41 cellular contexts compared by ENCODE assay signal in the genomic region with DNA sequence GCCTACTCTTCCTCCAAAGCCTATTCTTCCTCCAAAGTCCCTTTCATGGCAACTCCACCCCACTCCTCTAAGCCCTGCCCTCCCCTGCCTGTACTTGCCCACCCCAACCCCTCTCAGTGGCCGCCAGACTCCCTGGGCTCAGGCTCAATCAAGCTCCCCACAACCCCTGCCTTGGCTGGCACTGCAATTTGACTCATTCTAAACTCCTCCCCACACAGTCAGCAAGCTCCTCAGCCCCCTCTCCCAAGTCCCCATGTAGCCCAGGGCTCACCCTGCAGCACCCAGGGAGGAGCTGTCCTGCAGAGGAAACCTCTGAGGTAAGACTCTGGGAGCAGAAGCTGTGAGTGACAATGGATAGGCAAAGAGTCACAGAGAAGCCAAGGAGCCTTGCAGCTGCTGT. TPM values are rescaled to one million over a fixed set of nuclear protein-coding genes. Genes with fewer than 3 reads are reported as not detected.
"Had no signal": no experiment of that assay in that cellular context is flagged by ENCODE, and none has a peak within 500 bp of the region (broad histone marks: within the 10 kb centered on the region; RNA-seq: fewer than 3 reads in every experiment).

No MANE protein-coding gene starts in this region.

- H3K27ac ChIP-seq: colonic mucosa, gastroesophageal sphincter, hepatocyte, neutrophil, right lobe of liver, testis had no signal

- H3K9me3 Mint-ChIP-seq: activated CD4-positive, alpha-beta memory T cell treated with anti-CD3 and anti-CD28 coated beads for 36 hours; activated T-cell treated with anti-CD3 and anti-CD28 coated beads, Interleukin-2, amount 50 U/mL, for 24 hours; activated T-helper 17 cell treated with anti-CD3 and anti-CD28 coated beads, Interleukin-2, amount 50 U/mL, for 72 hours; natural killer cell treated with Interleukin-12 subunit alpha and Interleukin-12 subunit beta and Interleukin-15 and Interleukin-18, amount 100 ng/mL, for 72 hours had no signal

- H3K27me3 Mint-ChIP-seq: activated CD4-positive, alpha-beta memory T cell treated with anti-CD3 and anti-CD28 coated beads for 36 hours; activated T-helper 17 cell treated with anti-CD3 and anti-CD28 coated beads, Interleukin-2, amount 50 U/mL, for 72 hours had no signal

- H3K4me1 ChIP-seq: colonic mucosa had no signal

- H3K36me3 ChIP-seq: colonic mucosa, gastroesophageal sphincter, neutrophil, right lobe of liver, transverse colon had no signal

- H3K4me3 ChIP-seq: colonic mucosa, gastroesophageal sphincter, hepatocyte, mucosa of descending colon, right lobe of liver, testis, transverse colon had no signal

- DNase-seq: activated CD4-positive, alpha-beta memory T cell treated with anti-CD3 and anti-CD28 coated beads for 36 hours; activated CD4-positive, alpha-beta T cell treated with anti-CD3 and anti-CD28 coated beads for 4 hours; activated CD8-positive, alpha-beta memory T cell treated with anti-CD3 and anti-CD28 coated beads, Interleukin-2, amount 50 U/mL, for 4 hours; activated gamma-delta T cell treated with Interleukin-2 at 50 U/mL for 16 hours; activated naive CD4-positive, alpha-beta T cell treated with anti-CD3 and anti-CD28 coated beads, Interleukin-2, amount 50 U/mL, for 16 hours; activated T-cell treated with anti-CD3 and anti-CD28 coated beads, Interleukin-2, amount 50 U/mL, for 24 hours; amniotic stem cell; cerebellar nuclear complex; colonic mucosa; effector CD8-positive, alpha-beta T cell; islet precursor cell; left cardiac atrium; left ventricle myocardium superior; mucosa of descending colon; right lobe of liver; stimulated activated CD4-positive, alpha-beta T cell treated with anti-CD3 and anti-CD28 coated beads, Interleukin-12 subunit alpha, Interleukin-12 subunit beta, amount 100 ng/mL, for 4 hours; stimulated activated CD4-positive, alpha-beta T cell treated with anti-CD3 and anti-CD28 coated beads, Interleukin-4, amount 100 ng/mL, for 1 hour; stimulated activated naive CD8-positive, alpha-beta T cell treated with anti-CD3 and anti-CD28 coated beads, Interleukin-15, Interleukin-2, amounts not matched to agents 100 U/mL and 50 U/mL, for 24 hours; T-helper 1 cell; testis; transverse colon had no signal

- H3K36me3 Mint-ChIP-seq: activated CD4-positive, alpha-beta memory T cell treated with anti-CD3 and anti-CD28 coated beads for 36 hours; natural killer cell treated with Interleukin-12 subunit alpha and Interleukin-12 subunit beta and Interleukin-15 and Interleukin-18, amount 100 ng/mL, for 72 hours had no signal

- ATAC-seq: activated T-helper 17 cell treated with anti-CD3 and anti-CD28 coated beads, Interleukin-2, amount 50 U/mL, for 72 hours; gastroesophageal sphincter; left cardiac atrium; left ventricle myocardium superior; mucosa of descending colon; natural killer cell treated with Interleukin-12 subunit alpha and Interleukin-12 subunit beta and Interleukin-15 and Interleukin-18, amount 100 ng/mL, for 72 hours; right lobe of liver; stimulated activated naive CD8-positive, alpha-beta T cell treated with anti-CD3 and anti-CD28 coated beads, Interleukin-15, Interleukin-2, amounts not matched to agents 100 U/mL and 50 U/mL, for 24 hours had no signal

- H3K27me3 ChIP-seq: colonic mucosa, hepatocyte, right lobe of liver, testis, transverse colon had no signal

- H3K4me3 Mint-ChIP-seq: activated CD4-positive, alpha-beta memory T cell treated with anti-CD3 and anti-CD28 coated beads for 36 hours; activated T-cell treated with anti-CD3 and anti-CD28 coated beads, Interleukin-2, amount 50 U/mL, for 24 hours; activated T-helper 17 cell treated with anti-CD3 and anti-CD28 coated beads, Interleukin-2, amount 50 U/mL, for 72 hours; natural killer cell treated with Interleukin-12 subunit alpha and Interleukin-12 subunit beta and Interleukin-15 and Interleukin-18, amount 100 ng/mL, for 72 hours had no signal

- H3K27ac Mint-ChIP-seq: activated CD4-positive, alpha-beta memory T cell treated with anti-CD3 and anti-CD28 coated beads for 36 hours; natural killer cell treated with Interleukin-12 subunit alpha and Interleukin-12 subunit beta and Interleukin-15 and Interleukin-18, amount 100 ng/mL, for 72 hours; progenitor cell of endocrine pancreas had no signal

- H3K9me3 ChIP-seq: colonic mucosa, gastroesophageal sphincter, mucosa of descending colon, neutrophil, right lobe of liver, testis, transverse colon had no signal

RNA-seq across cellular contexts. Expression of a gene that starts 3.6 kb away (rescaled TPM):
- total RNA-seq: activated CD4-positive, alpha-beta memory T cell treated with anti-CD3 and anti-CD28 coated beads for 36 hours; activated CD8-positive, alpha-beta memory T cell treated with anti-CD3 and anti-CD28 coated beads for 36 hours; astrocyte; bronchial epithelial cell; colonic mucosa; dermis microvascular lymphatic vessel endothelial cell; epithelial cell of proximal tubule; fibroblast of villous mesenchyme; gastroesophageal sphincter; left cardiac atrium; left ventricle myocardium superior; lung microvascular endothelial cell; mesenteric fat pad; mucosa of descending colon; myocyte; natural killer cell treated with Interleukin-12 subunit alpha and Interleukin-12 subunit beta and Interleukin-15 and Interleukin-18, amount 100 ng/mL, for 72 hours; osteocyte; progenitor cell of endocrine pancreas; renal cortical epithelial cell; right lobe of liver; skeletal muscle tissue; transverse colon; urinary bladder had no signal
- polyA plus RNA-seq: fibroblast of lung had no signal

RNA-seq across cellular contexts. Expression of a gene that starts 33.9 kb away (rescaled TPM):
- total RNA-seq: myocyte, right lobe of liver, skeletal muscle tissue had no signal
- polyA plus RNA-seq: hepatocyte had no signal

RNA-seq across cellular contexts. Expression of a gene that starts 39.4 kb away (rescaled TPM):
- total RNA-seq: bronchial epithelial cell, dermis microvascular lymphatic vessel endothelial cell, epithelial cell of proximal tubule, fibroblast of lung, fibroblast of villous mesenchyme, lung microvascular endothelial cell, osteocyte, progenitor cell of endocrine pancreas had no signal
- polyA plus RNA-seq: fibroblast of lung had no signal
